ENCODE assay signal across 8 cellular contexts in the genomic region with DNA sequence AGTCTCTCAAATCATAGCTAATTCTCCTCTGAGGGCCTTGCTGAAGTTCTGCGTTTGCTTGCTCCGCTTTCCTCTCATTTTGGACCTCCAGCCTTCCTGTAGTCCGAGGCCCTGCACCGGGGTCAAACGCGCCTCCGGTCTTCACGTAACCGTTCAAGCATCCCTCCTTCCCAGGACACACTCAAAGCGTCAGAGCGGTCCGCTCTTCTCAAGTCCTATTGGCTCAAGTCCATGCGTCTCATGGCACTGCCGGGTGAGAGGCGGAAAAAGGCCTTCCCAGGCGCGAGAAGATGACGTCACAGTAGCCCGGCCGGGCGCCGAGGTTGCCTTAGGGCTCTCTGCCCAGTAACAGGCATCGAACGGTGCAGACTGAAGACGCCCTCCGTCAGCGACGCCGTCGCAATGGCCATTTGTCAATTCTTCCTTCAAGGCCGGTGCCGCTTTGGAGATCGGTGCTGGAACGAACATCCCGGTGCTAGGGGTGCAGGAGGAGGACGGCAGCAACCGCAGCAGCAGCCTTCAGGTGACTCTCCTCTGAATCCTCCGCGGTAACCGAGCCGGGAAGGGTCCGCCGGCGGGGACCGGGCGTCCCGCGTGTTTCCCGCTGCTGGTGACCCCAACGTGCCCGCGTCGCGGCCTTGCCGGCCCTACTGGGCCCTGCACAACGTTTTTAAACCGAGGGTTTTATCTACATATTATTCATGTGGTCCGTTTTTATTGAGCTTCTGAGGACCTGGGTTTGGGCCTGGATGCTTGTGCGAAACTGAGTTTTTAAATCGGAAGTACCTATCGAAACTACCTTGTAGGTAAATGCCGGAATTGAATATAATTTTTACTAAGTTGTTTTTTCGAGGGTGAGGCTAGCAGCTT. TPM values are rescaled to one million over a fixed set of nuclear protein-coding genes. Genes with fewer than 3 reads are reported as not detected.
DNase-seq lines count a peak whose midpoint lies in the region; ATAC-seq and TF ChIP-seq lines count a peak whose summit lies in the region.

A gene with protein sequence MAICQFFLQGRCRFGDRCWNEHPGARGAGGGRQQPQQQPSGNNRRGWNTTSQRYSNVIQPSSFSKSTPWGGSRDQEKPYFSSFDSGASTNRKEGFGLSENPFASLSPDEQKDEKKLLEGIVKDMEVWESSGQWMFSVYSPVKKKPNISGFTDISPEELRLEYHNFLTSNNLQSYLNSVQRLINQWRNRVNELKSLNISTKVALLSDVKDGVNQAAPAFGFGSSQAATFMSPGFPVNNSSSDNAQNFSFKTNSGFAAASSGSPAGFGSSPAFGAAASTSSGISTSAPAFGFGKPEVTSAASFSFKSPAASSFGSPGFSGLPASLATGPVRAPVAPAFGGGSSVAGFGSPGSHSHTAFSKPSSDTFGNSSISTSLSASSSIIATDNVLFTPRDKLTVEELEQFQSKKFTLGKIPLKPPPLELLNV (plus strand): TSS at position 365 of the 870 bp plus-strand sequence. CDS start 38 bp downstream, at position 403.

- H3K27me3 Mint-ChIP-seq in CD8-positive, alpha-beta memory T cell, result peaks cover 0 to 5% of the 10 kb centered on the region in 2 donors

- no peak for TF ChIP-seq CTCF in lung (IDR thresholded peaks at IDR 0.05; ENCODE audit: control extremely low read depth, extremely low read depth)

- peaks cover 0 to 25% (median 3%) of the 10 kb centered on the region in 3 donors for H3K36me3 Mint-ChIP-seq in CD8-positive, alpha-beta memory T cell

- POLR2A ChIA-PET in CD8-positive, alpha-beta memory T cell (lab: Charles Lee), result interaction anchor here (0.6 to 1.6 kb wide), 6 partner anchors 12 to 1099 kb away, joined by 3 to 26 read pairs (median 4); a partner anchor contains a TSS

- H3K4me3 ChIP-seq in CD8-positive, alpha-beta memory T cell (ENCODE audit: low read length), result peak within 1 kb of the TSS; percentile 68
- H3K4me3 ChIP-seq in lung, result peak within 1 kb of the TSS; percentile 86

- WGBS in lung, 2 donors, result 0% methylated on average over 63 of the region's 63 CpGs

- CTCF ChIA-PET in CD8-positive, alpha-beta memory T cell (lab: Charles Lee), result interaction anchor here (0.9 to 2.2 kb wide), 2 partner anchors 76 to 80 kb away, joined by 3 to 6 read pairs; no protein-coding TSS in a partner anchor

- peaks cover 28% of the 10 kb centered on the region for H3K4me1 ChIP-seq in CD8-positive, alpha-beta memory T cell (ENCODE audit: insufficient read depth, low read length)
- H3K4me1 ChIP-seq in lung (ENCODE audit: control insufficient read depth in 2 of 2, insufficient read depth in 2 of 2, low read length in 2 of 2), result peaks cover 0 to 7% of the 10 kb centered on the region in 2 donors

- peak within 1 kb of the TSS; percentile 94 for H3K27ac ChIP-seq in CD8-positive, alpha-beta memory T cell (ENCODE audit: low read depth, low read length)
- H3K27ac ChIP-seq in lung (ENCODE audit: low read depth in 1 of 2, low read length in 1 of 2), result peak within 1 kb of the TSS; percentile 96

- no peaks in the 10 kb centered on the region for H3K27me3 ChIP-seq in CD8-positive, alpha-beta memory T cell (ENCODE audit: insufficient read depth, low read length, poor library complexity, severe bottlenecking)
- no peaks in the 10 kb centered on the region for H3K27me3 ChIP-seq in lung (ENCODE audit: control insufficient read depth, insufficient read depth)

- peak within 1 kb of the TSS; percentile 94 to 100 (median 98) for H3K27ac Mint-ChIP-seq in CD8-positive, alpha-beta memory T cell

- peaks cover 0 to 2% (median 0%) of the 10 kb centered on the region in 5 donors for H3K9me3 Mint-ChIP-seq in CD8-positive, alpha-beta memory T cell

- H3K4me1 Mint-ChIP-seq in CD8-positive, alpha-beta memory T cell, result peaks cover 37 to 53% (median 48%) of the 10 kb centered on the region in 3 donors

- no peaks in the 10 kb centered on the region for H3K9me3 ChIP-seq in CD8-positive, alpha-beta memory T cell (ENCODE audit: low read length)
- H3K9me3 ChIP-seq in lung (ENCODE audit: control insufficient read depth in 2 of 2, insufficient read depth in 1 of 2, low read length in 1 of 2), result no peaks in the 10 kb centered on the region

- peak within 1 kb of the TSS; percentile 92 to 98 (median 94) for H3K4me3 Mint-ChIP-seq in CD8-positive, alpha-beta memory T cell

- peaks cover 3% of the 10 kb centered on the region for H3K36me3 ChIP-seq in CD8-positive, alpha-beta memory T cell (ENCODE audit: insufficient read depth, low read length)
- H3K36me3 ChIP-seq in lung (ENCODE audit: control insufficient read depth in 2 of 2, insufficient read depth in 2 of 2, low read length in 2 of 2), result no peaks in the 10 kb centered on the region

- ATAC-seq in GM19468 (IDR thresholded peaks at IDR 0.05; ENCODE audit: extremely low read depth, unreplicated experiment) (peak; percentile 95), lung (ENCODE audit: insufficient read depth, low FRiP score) (peak; percentile 97)

- peak; percentile 91 to 97 (median 94) for DNase-seq in CD8-positive, alpha-beta memory T cell
- DNase-seq in HS-5 (ENCODE audit: low read depth), result peak; percentile 100
- DNase-seq in NK-92 treated with Interleukin-12 subunit alpha and Interleukin-12 subunit beta, amount 100 ng/mL, for 24 hours (lab: John Stamatoyannopoulos, UW), result peak; percentile 90
- peak; percentile 97 for DNase-seq in activated CD8-positive, alpha-beta memory T cell treated with anti-CD3 and anti-CD28 coated beads for 24 hours
- DNase-seq in effector CD8-positive, alpha-beta T cell (lab: John Stamatoyannopoulos, UW), result peak; percentile 88
- peak; percentile 97 for DNase-seq in lung (ENCODE audit: low spot score)
- DNase-seq in stimulated activated CD4-positive, alpha-beta T cell treated with anti-CD3 and anti-CD28 coated beads, TNF-alpha, amount 100 ng/mL, for 4 hours (ENCODE audit: low read depth in 3 of 3), result peak; percentile 82 to 89 (median 87)

RNA-seq across cellular contexts. Expression of the gene that starts here (rescaled TPM):
- 10 to 100 TPM; 39.5 to 40.1 TPM for total RNA-seq in CD8-positive, alpha-beta memory T cell
- polyA plus RNA-seq in CD8-positive, alpha-beta memory T cell, result 39.8 TPM
- total RNA-seq in lung, result 10 to 100 TPM; 22.8 to 45.3 TPM
- 10 to 100 TPM; 20.2 to 23.2 TPM for polyA plus RNA-seq in lung

Comparison
In these comparisons a context has a peak if more than half of its experiments do, and no peak if none do; other contexts are left out.
1. Peak in every context shown above with its lines: DNase-seq, ATAC-seq, H3K4me3 ChIP-seq and H3K27ac ChIP-seq.